ENCODE assay signal across 1 cellular context in genomic region chr10:24518411-24518810, GRCh38.
TF ChIP-seq lines count a peak whose summit lies in the region.

No MANE protein-coding gene starts in this region.

TF ChIP-seq in HEK293T, 16 proteins besides CTCF, POLR2A, EP300 and RAD21 (continued from another document):
- no peak for TF ChIP-seq TARDBP (IDR thresholded peaks at IDR 0.05)
- no peak for TF ChIP-seq PKNOX1 (IDR thresholded peaks at IDR 0.05)
- no peak for TF ChIP-seq SUZ12 (IDR thresholded peaks at IDR 0.05)
- no peak for TF ChIP-seq ZNF384 (IDR thresholded peaks at IDR 0.05)
TF ChIP-seq in HEK293T: peak in this region for 0.
